In the genomic region with DNA sequence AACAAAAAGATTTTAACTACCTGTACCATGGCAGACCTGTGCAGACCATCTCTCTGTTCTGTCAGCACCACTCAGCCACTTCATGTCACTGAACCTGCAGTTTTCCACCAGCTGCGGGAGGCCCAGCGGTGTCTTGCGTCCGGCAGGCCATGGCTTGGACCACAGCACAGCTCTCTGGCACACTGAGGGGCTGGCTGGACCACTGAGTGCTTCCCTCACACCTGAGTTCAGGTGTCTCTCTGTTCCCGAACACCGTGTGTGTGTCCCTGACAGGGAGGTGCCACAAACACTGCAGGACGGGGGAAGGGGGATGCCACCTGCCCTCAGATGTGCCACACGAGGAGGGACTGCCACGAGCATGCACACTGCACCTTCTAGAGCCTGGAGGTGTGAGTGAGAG, we compare ENCODE assay signal across 25 cellular contexts. TPM values are rescaled to one million over a fixed set of nuclear protein-coding genes. Genes with fewer than 3 reads are reported as not detected.
"Had no signal": no experiment of that assay in that cellular context is flagged by ENCODE, and none has a peak within 500 bp of the region (broad histone marks: within the 10 kb centered on the region; RNA-seq: fewer than 3 reads in every experiment).

No MANE protein-coding gene starts in this region.

- H3K36me3 Mint-ChIP-seq: IgD-negative memory B cell had no signal

- H3K4me3 Mint-ChIP-seq: IgD-negative memory B cell had no signal

- H3K4me1 ChIP-seq: SJCRH30 had no signal

- H3K4me2 ChIP-seq: KMS-11 had no signal

- H3K27ac ChIP-seq: KMS-11, SJCRH30 had no signal

- H3K4me3 ChIP-seq: K562, SJCRH30 had no signal

- H3K9me3 ChIP-seq: SJCRH30 had no signal

- H3K9ac ChIP-seq: KMS-11 had no signal

- DNase-seq: Kasumi-1, MM.1S, NCI-H1092 treated with DMSO at 0.1 percent for 48 hours, NCI-H1436, NCI-H187, NCI-H2029, NCI-H2081 treated with DMSO at 0.1 percent for 48 hours, NCI-H2171, NCI-H226, NCI-H446, NCI-H510A, NCI-H524 treated with DMSO at 0.1 percent for 48 hours, NCI-H69, NCI-H774, PC-3, SHP77 treated with DMSO at 0.1 percent for 48 hours, SJCRH30 had no signal

- H3K36me3 ChIP-seq: SJCRH30 had no signal

- H3K9me3 Mint-ChIP-seq: IgD-negative memory B cell had no signal

- ATAC-seq: K562, Panc1, PC-3, Right ventricle myocardium inferior, SK-N-SH treated with all-trans-retinoic acid at 6 μM for 48 hours had no signal

- H3K27ac Mint-ChIP-seq: IgD-negative memory B cell had no signal

RNA-seq across cellular contexts. Expression of gene MOV10L1, which starts 17.7 kb away (rescaled TPM):
- total RNA-seq: HT-29, Right ventricle myocardium inferior, SJCRH30 had no signal
- polyA plus RNA-seq: IgD-negative memory B cell had no signal

RNA-seq across cellular contexts. Expression of gene MLC1, which starts 22.3 kb away (rescaled TPM):
- total RNA-seq: HT-29 had no signal

RNA-seq across cellular contexts. Expression of gene TTLL8, which starts 49.4 kb away (rescaled TPM):
- total RNA-seq: HT-29, K562, M059J, PC-3, Right ventricle myocardium inferior, SJCRH30 had no signal
- polyA plus RNA-seq: IgD-negative memory B cell, K562 had no signal
